Comparison of ENCODE assay signal across 8 cellular contexts in genomic region chr15:85408270-85408746, GRCh38. TPM values are rescaled to one million over a fixed set of nuclear protein-coding genes. Genes with fewer than 3 reads are reported as not detected.
DNase-seq lines count a peak whose midpoint lies in the region; ATAC-seq and TF ChIP-seq lines count a peak whose summit lies in the region.

No MANE protein-coding gene starts in this region.

- ATAC-seq in GM19452 (IDR thresholded peaks at IDR 0.05; ENCODE audit: unreplicated experiment) = peak; percentile 56

- no peak overlapping the region for H2AFZ ChIP-seq in mammary epithelial cell (ENCODE audit: low read depth, low read length)

- H3K27me3 ChIP-seq in AG04450 (ENCODE audit: control insufficient read depth, insufficient read depth, low read length) (no peaks in the 10 kb centered on the region), mammary epithelial cell (ENCODE audit: insufficient read depth, low read length) (no peaks in the 10 kb centered on the region), A673 (replicated peaks; ENCODE audit: insufficient read depth, low read depth, low read length, poor library complexity) (no peaks in the 10 kb centered on the region)

- H3K4me1 ChIP-seq in mammary epithelial cell (ENCODE audit: insufficient read depth, low read length) (peaks cover 51% of the 10 kb centered on the region), A673 (ENCODE audit: insufficient read depth, low read length, poor library complexity, severe bottlenecking) (peaks cover 42% of the 10 kb centered on the region)

- H3K36me3 ChIP-seq in mammary epithelial cell (ENCODE audit: insufficient read depth, low read length) = no peaks in the 10 kb centered on the region
- no peaks in the 10 kb centered on the region for H3K36me3 ChIP-seq in A673 (ENCODE audit: insufficient read depth, low read length, poor library complexity, severe bottlenecking)

- no peak for DNase-seq in AG04450 (ENCODE audit: low read depth, low spot score)
- DNase-seq in KBM-7 = peak; percentile 49
- DNase-seq in mammary epithelial cell = no peak
- DNase-seq in A673 (ENCODE audit: low spot score) = no peak
- no peak for DNase-seq in activated CD8-positive, alpha-beta memory T cell treated with anti-CD3 and anti-CD28 coated beads for 24 hours
- no peak for DNase-seq in HuH-7.5 (ENCODE audit: low spot score)
- DNase-seq in NCI-H1417 treated with DMSO at 0.1 percent for 48 hours (lab: John Stamatoyannopoulos, UW) = no peak

- H3K4me2 ChIP-seq in mammary epithelial cell (ENCODE audit: insufficient read depth, low read depth, low read length) = peak overlapping the region; percentile 34

- POLR2A ChIA-PET in AG04450 (lab: Yijun Ruan, JAX) (no interaction called here), A673 (lab: Charles Lee; ENCODE audit: low non-redundant PET) (no interaction called here)

- no TSS peak for BruUV-seq in mammary epithelial cell (replicated peaks; lab: Mats Ljungman, UMichigan)
- no TSS peak for BruUV-seq in A673 (replicated peaks; lab: Mats Ljungman, UMichigan)

- no peak overlapping the region for H3K9ac ChIP-seq in mammary epithelial cell (ENCODE audit: insufficient read depth, low read length)

- dilution Hi-C loops in mammary epithelial cell (cut with HindIII; ENCODE audit: low sequenced_read_pairs) = no loop called here

- 98% methylated on average over 6 of the region's 6 CpGs for whole genome bisulfite sequencing in mammary epithelial cell (ENCODE audit: low coverage, missing lambda C conversion rate)

- H3K9me3 ChIP-seq in AG04450 (ENCODE audit: control insufficient read depth, insufficient read depth, low read length) = no peaks in the 10 kb centered on the region
- no peaks in the 10 kb centered on the region for H3K9me3 ChIP-seq in mammary epithelial cell (replicated peaks; ENCODE audit: insufficient read depth, low read length)
- H3K9me3 ChIP-seq in A673 (ENCODE audit: low read depth, low read length, poor library complexity, severe bottlenecking) = no peaks in the 10 kb centered on the region

- CTCF ChIA-PET in AG04450 (lab: Charles Lee) (interaction anchor here (0.6 kb wide), 1 partner anchor 78 kb away, joined by 4 read pairs; no protein-coding TSS in a partner anchor), mammary epithelial cell (lab: Charles Lee; ENCODE audit: low non-redundant PET) (no interaction called here), A673 (lab: Charles Lee) (no interaction called here)

- peaks cover 99% of the 10 kb centered on the region for H3K79me2 ChIP-seq in mammary epithelial cell (ENCODE audit: insufficient read depth, low read length)

- H3K4me3 ChIP-seq in AG04450 (ENCODE audit: low read depth, low read length) = no peak overlapping the region
- H3K4me3 ChIP-seq in mammary epithelial cell (replicated peaks in 1 of 3; ENCODE audit: insufficient read depth in 1 of 3, low read depth in 2 of 3, low read length in 3 of 3) = no peak overlapping the region
- H3K4me3 ChIP-seq in A673 (ENCODE audit: low read depth, low read length, poor library complexity, severe bottlenecking) = no peak overlapping the region

- intact Hi-C loops in mammary epithelial cell (cut with micrococcal nuclease) = no loop called here
- intact Hi-C loops in A673 (cut with micrococcal nuclease; ENCODE audit: unreplicated experiment) = no loop called here

- in situ Hi-C loops in KBM-7 (cut with MboI; ENCODE audit: low pct_unique_long_range_greater_than_20kb, low sequenced_read_pairs) (no loop called here), mammary epithelial cell (cut with MboI; ENCODE audit: low sequenced_read_pairs in 2 of 2) (no loop called here)

- H3K27ac ChIP-seq in AG04450 (ENCODE audit: low read depth, low read length) (peak overlapping the region; percentile 33), mammary epithelial cell (ENCODE audit: insufficient read depth, low read depth, low read length) (peak overlapping the region; percentile 74), A673 (ENCODE audit: low read depth, low read length, poor library complexity, severe bottlenecking) (no peak overlapping the region)

- no peak for TF ChIP-seq CTCF in AG04450 (IDR thresholded peaks at IDR 0.05; ENCODE audit: low read depth, low read length)
- no peak for TF ChIP-seq CTCF in mammary epithelial cell (conservative IDR thresholded peaks at IDR 0.05 in 1 of 2, IDR thresholded peaks at IDR 0.05 in 1 of 2; ENCODE audit: extremely low read depth in 1 of 2, insufficient read depth in 1 of 2, low read depth in 1 of 2, low read length in 2 of 2)
- TF ChIP-seq CTCF in A673 (conservative IDR thresholded peaks at IDR 0.05; ENCODE audit: low read depth, low read length) = no peak

- H4K20me1 ChIP-seq in mammary epithelial cell (ENCODE audit: insufficient read depth, low read length) = no peaks in the 10 kb centered on the region

RNA-seq across cellular contexts. Expression of gene AKAP13, which starts 27.9 kb away (rescaled TPM):
- polyA plus RNA-seq in AG04450 (2011; rRNA removed) (15.5 and 21.9 TPM in 2 replicates), mammary epithelial cell (8.8 TPM)
- polyA minus RNA-seq in AG04450 (2011; rRNA and poly(A)+ RNA removed) = 94.0 and 97.6 TPM in 2 replicates
- total RNA-seq in mammary epithelial cell (10 to 100 TPM; 58.2 to 71.4 TPM), A673 (2021) (53.3 and 54.5 TPM in 2 replicates)
- polyA minus RNA-seq in mammary epithelial cell = 88.3 TPM
